ENCODE assay signal across 10 cellular contexts in genomic region chr7:94632338-94633024, GRCh38. TPM values are rescaled to one million over a fixed set of nuclear protein-coding genes. Genes with fewer than 3 reads are reported as not detected.
A peak's percentile ranks its signal among the peaks of the same experiment; 100 is the strongest.
DNase-seq lines count a peak whose midpoint lies in the region; ATAC-seq, FAIRE-seq and TF ChIP-seq lines count a peak whose summit lies in the region.
"Had no signal": no experiment of that assay in that cellular context is flagged by ENCODE, and none has a peak within 500 bp of the region (broad histone marks: within the 10 kb centered on the region; RNA-seq: fewer than 3 reads in every experiment).

No MANE protein-coding gene starts in this region.

- no peak overlapping the region for H3K4me3 Mint-ChIP-seq in Caco-2 (ENCODE audit: unreplicated experiment)

- H3K27ac Mint-ChIP-seq in Caco-2 (ENCODE audit: unreplicated experiment) = no peak overlapping the region

- ATAC-seq in right cardiac atrium (no peak), GM21526 (IDR thresholded peaks at IDR 0.05; ENCODE audit: low FRiP score, unreplicated experiment) (no peak)

- BruUV-seq in Caco-2 (replicated peaks; lab: Mats Ljungman, UMichigan) = no TSS peak

- H3K4me1 Mint-ChIP-seq in Caco-2 (ENCODE audit: low read depth, unreplicated experiment) = no peaks in the 10 kb centered on the region

- DNase-seq in cardiac muscle cell (ENCODE audit: low read depth in 1 of 2, low spot score in 1 of 2) = peak; percentile 11 to 70
- no peak for DNase-seq in right cardiac atrium
- peak; percentile 62 to 82 for DNase-seq in NCI-H1930 (lab: John Stamatoyannopoulos, UW)
- peak; percentile 40 for DNase-seq in epidermal melanocyte (ENCODE audit: insufficient read length, low spot score)
- peak; percentile 41 for DNase-seq in urothelium cell line (ENCODE audit: low spot score)
- no peak for DNase-seq in Ammon's horn (ENCODE audit: low spot score)
- no peak for DNase-seq in Caco-2

- H3K27me3 ChIP-seq in cardiac muscle cell (no peaks in the 10 kb centered on the region), right cardiac atrium (ENCODE audit: control insufficient read depth, insufficient read depth) (no peaks in the 10 kb centered on the region), Caco-2 (replicated peaks; ENCODE audit: control insufficient read depth, insufficient read depth, low read length) (no peaks in the 10 kb centered on the region)

- H3K27me3 Mint-ChIP-seq in Caco-2 (ENCODE audit: insufficient read depth, unreplicated experiment) = no peaks in the 10 kb centered on the region

- H3K36me3 Mint-ChIP-seq in Caco-2 (ENCODE audit: insufficient read depth, unreplicated experiment) = no peaks in the 10 kb centered on the region

- H3K4me3 ChIP-seq in cardiac muscle cell (no peak overlapping the region), right cardiac atrium (ENCODE audit: low read length) (no peak overlapping the region), Caco-2 (ENCODE audit: low read depth, low read length) (no peak overlapping the region)

- no peaks in the 10 kb centered on the region for H3K9me3 ChIP-seq in cardiac muscle cell (ENCODE audit: low read depth)
- no peaks in the 10 kb centered on the region for H3K9me3 ChIP-seq in right cardiac atrium (ENCODE audit: control insufficient read depth, low read length)
- H3K9me3 ChIP-seq in Caco-2 = no peaks in the 10 kb centered on the region

- CTCF ChIA-PET in Caco-2 (lab: Charles Lee) = interaction anchor here (1.2 kb wide), 1 partner anchor 23 kb away, joined by 5 read pairs; no protein-coding TSS in a partner anchor

- H3K27ac ChIP-seq in cardiac muscle cell = no peak overlapping the region
- no peak overlapping the region for H3K27ac ChIP-seq in right cardiac atrium (ENCODE audit: low read length)

- H3K4me1 ChIP-seq in cardiac muscle cell (ENCODE audit: low read depth) (peaks cover 18% of the 10 kb centered on the region), right cardiac atrium (ENCODE audit: control insufficient read depth, insufficient read depth, low read length) (no peaks in the 10 kb centered on the region), Caco-2 (peaks cover 6% of the 10 kb centered on the region; the same call in 1 of the 2 replicates)

- intact Hi-C loops in right cardiac atrium (cut with DNase I) (no loop called here), Caco-2 (cut with micrococcal nuclease; ENCODE audit: unreplicated experiment) (no loop called here)

- TF ChIP-seq CTCF in cardiac muscle cell (IDR thresholded peaks at IDR 0.05; ENCODE audit: low read depth, low read length) (no peak), Caco-2 (IDR thresholded peaks at IDR 0.05; ENCODE audit: insufficient read depth in 1 of 2, low read depth in 1 of 2, low read length in 1 of 2, severe bottlenecking in 1 of 2, unreplicated experiment in 1 of 2) (no peak)

- WGBS in right cardiac atrium = 46% methylated on average over 5 of the region's 5 CpGs

- POLR2A ChIA-PET in Caco-2 (lab: Charles Lee) = no interaction called here

- no peaks in the 10 kb centered on the region for H3K9me3 Mint-ChIP-seq in Caco-2 (ENCODE audit: unreplicated experiment)

- H3K36me3 ChIP-seq in cardiac muscle cell (no peaks in the 10 kb centered on the region), Caco-2 (ENCODE audit: control insufficient read depth, insufficient read depth, low read length) (no peaks in the 10 kb centered on the region)

- FAIRE-seq in urothelium cell line (lab: Jason Lieb, UNC) = peak; percentile 52
- FAIRE-seq: colon, G401.6 had no signal

RNA-seq across cellular contexts. Expression of gene SGCE, which starts 23.5 kb away (rescaled TPM):
- total RNA-seq in cardiac muscle cell (48.8 and 58.8 TPM in 2 replicates), right cardiac atrium (10 to 100 TPM; 40.2 to 44.6 (median 43.0) TPM), Caco-2 (2022) (56.2 and 59.2 TPM in 2 replicates)
- polyA plus RNA-seq in cardiac muscle cell (65.0 and 105 TPM in 2 replicates), right cardiac atrium (41.1 TPM)

Comparison
In these comparisons a context has a peak if more than half of its experiments do, and no peak if none do; other contexts are left out.
1. DNase-seq: peak in cardiac muscle cell (2 of 2), NCI-H1930 (2 of 2), epidermal melanocyte (single experiment) and urothelium cell line (single experiment); none in right cardiac atrium (0 of 3), Ammon's horn (single experiment) and Caco-2 (0 of 2).